Comparison of ENCODE assay signal across 8 cellular contexts in the genomic region with DNA sequence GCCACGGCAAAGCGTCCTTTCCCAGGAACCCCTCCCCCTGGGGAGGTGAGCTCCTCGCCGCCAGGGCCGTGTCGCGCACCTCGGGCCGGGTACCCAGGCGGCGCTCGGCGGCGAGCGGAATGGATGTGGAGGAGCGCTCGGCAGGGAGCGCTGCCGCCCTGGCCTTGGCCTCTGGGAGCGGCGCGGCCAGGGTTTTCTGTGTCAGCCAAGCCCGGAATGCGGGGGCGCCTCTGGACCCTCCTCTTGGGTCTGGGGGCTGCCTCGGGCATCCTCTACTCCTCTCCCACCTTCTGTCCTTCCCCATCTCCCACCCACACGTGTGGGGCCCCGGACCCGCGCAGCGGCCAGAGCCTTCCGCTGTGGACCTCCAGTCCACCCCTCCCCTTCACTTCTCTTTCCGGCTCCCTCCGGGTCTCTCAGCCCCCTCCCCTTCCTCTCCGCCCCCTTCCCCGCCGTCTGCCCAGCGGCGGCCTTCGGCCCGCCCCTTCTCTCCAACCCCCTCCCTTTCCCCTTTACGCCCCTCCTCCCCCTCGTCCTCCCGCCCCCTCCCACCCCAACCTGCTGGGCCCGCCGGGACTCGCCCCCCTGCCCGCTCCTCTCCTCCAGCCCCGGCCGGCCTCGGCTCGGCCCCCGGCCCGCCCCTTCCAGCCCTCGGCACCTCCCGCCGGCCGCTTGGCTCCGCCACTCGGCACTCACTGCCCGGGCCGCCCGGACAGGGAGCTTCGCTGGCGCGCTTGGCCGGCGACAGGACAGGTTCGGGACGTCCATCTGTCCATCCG. TPM values are rescaled to one million over a fixed set of nuclear protein-coding genes. Genes with fewer than 3 reads are reported as not detected.
DNase-seq lines count a peak whose midpoint lies in the region; ATAC-seq and TF ChIP-seq lines count a peak whose summit lies in the region.

A gene (plus strand): TSS at position 684 of the 779 bp plus-strand sequence. CDS start 129 bp downstream, outside the sequence.

- peaks cover 13% of the 10 kb centered on the region for H3K27me3 Mint-ChIP-seq in activated T-cell treated with anti-CD3 and anti-CD28 coated beads, Interleukin-2, amount 50 U/mL, for 4 hours (ENCODE audit: low read depth)

- H4K20me1 ChIP-seq in OCI-LY3 (ENCODE audit: insufficient read depth, low read length): no peaks in the 10 kb centered on the region

- TF ChIP-seq POLR2A in esophagus squamous epithelium (IDR thresholded peaks at IDR 0.05): peak in 2 of 4 donors; percentile 80 to 87

- DNase-seq in DMS153 (lab: John Stamatoyannopoulos, UW) (peak; percentile 50), DMS153 treated with DMSO at 0.1 percent for 48 hours (lab: John Stamatoyannopoulos, UW; ENCODE audit: unreplicated experiment) (no peak), esophagus squamous epithelium (lab: John Stamatoyannopoulos, UW) (no peak)
- DNase-seq in activated T-cell treated with anti-CD3 and anti-CD28 coated beads, Interleukin-2, amount 50 U/mL, for 4 hours: peak; percentile 44

- peak within 1 kb of the TSS; percentile 91 for H3K4me2 ChIP-seq in OCI-LY3 (ENCODE audit: low read length)

- H3K9me3 ChIP-seq in OCI-LY3 (ENCODE audit: insufficient read depth, low read length) (no peaks in the 10 kb centered on the region), esophagus squamous epithelium (no peaks in the 10 kb centered on the region), muscle layer of duodenum (ENCODE audit: control insufficient read depth in 1 of 2, low read length in 2 of 2) (no peaks in the 10 kb centered on the region), subcutaneous abdominal adipose tissue (ENCODE audit: control insufficient read depth in 5 of 5, low read length in 5 of 5) (no peaks in the 10 kb centered on the region)

- H3K36me3 ChIP-seq in OCI-LY3 (replicated peaks; ENCODE audit: low read depth, low read length) (no peaks in the 10 kb centered on the region), esophagus squamous epithelium (no peaks in the 10 kb centered on the region), muscle layer of duodenum (ENCODE audit: control insufficient read depth in 1 of 2, insufficient read depth in 2 of 2, low read length in 2 of 2) (no peaks in the 10 kb centered on the region), subcutaneous abdominal adipose tissue (ENCODE audit: control insufficient read depth in 5 of 5, insufficient read depth in 5 of 5, low read length in 5 of 5) (no peaks in the 10 kb centered on the region)

- intact Hi-C loops in esophagus squamous epithelium (cut with DNase I): loop anchor here (2.0 kb wide), 1 partner anchor 147 kb away; no protein-coding TSS in a partner anchor

- WGBS in esophagus squamous epithelium, 2 donors: 1 to 3% methylated on average over 17 to 19 of the region's 71 CpGs

- H3K4me1 Mint-ChIP-seq in activated T-cell treated with anti-CD3 and anti-CD28 coated beads, Interleukin-2, amount 50 U/mL, for 4 hours (ENCODE audit: low read depth): peaks cover 6% of the 10 kb centered on the region

- ATAC-seq in HG03354 (IDR thresholded peaks at IDR 0.05; ENCODE audit: poor library complexity, severe bottlenecking, unreplicated experiment): peak; percentile 65
- peak; percentile 87 to 90 for ATAC-seq in activated T-cell treated with anti-CD3 and anti-CD28 coated beads, Interleukin-2, amount 50 U/mL, for 4 hours

- no peaks in the 10 kb centered on the region for H3K9me3 Mint-ChIP-seq in activated T-cell treated with anti-CD3 and anti-CD28 coated beads, Interleukin-2, amount 50 U/mL, for 4 hours

- peaks cover 5% of the 10 kb centered on the region for H3K4me1 ChIP-seq in OCI-LY3 (ENCODE audit: low read length)
- H3K4me1 ChIP-seq in esophagus squamous epithelium: peaks cover 12 to 59% (median 17%) of the 10 kb centered on the region in 3 donors
- peaks cover 3 to 17% of the 10 kb centered on the region in 2 donors for H3K4me1 ChIP-seq in muscle layer of duodenum (ENCODE audit: control insufficient read depth in 1 of 2, insufficient read depth in 2 of 2, low read length in 2 of 2)
- peaks cover 3 to 35% (median 29%) of the 10 kb centered on the region in 5 donors for H3K4me1 ChIP-seq in subcutaneous abdominal adipose tissue (ENCODE audit: control insufficient read depth in 5 of 5, insufficient read depth in 5 of 5, low read length in 5 of 5)

- no peaks in the 10 kb centered on the region for H3K79me2 ChIP-seq in OCI-LY3 (ENCODE audit: low read length)

- H3K36me3 Mint-ChIP-seq in activated T-cell treated with anti-CD3 and anti-CD28 coated beads, Interleukin-2, amount 50 U/mL, for 4 hours (ENCODE audit: insufficient read depth): no peaks in the 10 kb centered on the region

- H3K27ac ChIP-seq in OCI-LY3 (ENCODE audit: low read length): no peak within 1 kb of the TSS
- H3K27ac ChIP-seq in esophagus squamous epithelium: peak within 1 kb of the TSS; percentile 69 to 93 (median 83)
- peak within 1 kb of the TSS; percentile 56 for H3K27ac ChIP-seq in muscle layer of duodenum (ENCODE audit: low read length)
- H3K27ac ChIP-seq in subcutaneous abdominal adipose tissue (ENCODE audit: low read depth, low read length): peak within 1 kb of the TSS; percentile 37

- H2AFZ ChIP-seq in OCI-LY3 (ENCODE audit: low read depth, low read length): peak within 1 kb of the TSS; percentile 89

- H3K27me3 ChIP-seq in OCI-LY3 (ENCODE audit: low read depth, low read length): peaks cover 24% of the 10 kb centered on the region
- H3K27me3 ChIP-seq in esophagus squamous epithelium: peaks cover 0 to 23% (median 0%) of the 10 kb centered on the region in 4 donors
- no peaks in the 10 kb centered on the region for H3K27me3 ChIP-seq in muscle layer of duodenum (ENCODE audit: low read depth, low read length)
- peaks cover 0 to 5% (median 0%) of the 10 kb centered on the region in 5 donors for H3K27me3 ChIP-seq in subcutaneous abdominal adipose tissue (ENCODE audit: control insufficient read depth in 5 of 5, insufficient read depth in 4 of 5, low read length in 5 of 5)

- TF ChIP-seq CTCF in OCI-LY3 (IDR thresholded peaks at IDR 0.05; ENCODE audit: low read depth, low read length): peak; percentile 54
- peak in 5 of 6 experiments; percentile 43 to 68 (median 55) for TF ChIP-seq CTCF in esophagus squamous epithelium (IDR thresholded peaks at IDR 0.05)

- H3K4me3 ChIP-seq in OCI-LY3 (ENCODE audit: low read length) (peak within 1 kb of the TSS; percentile 78), esophagus squamous epithelium (peak within 1 kb of the TSS; percentile 63 to 86 (median 70)), muscle layer of duodenum (ENCODE audit: low read depth in 1 of 2, low read length in 2 of 2) (peak within 1 kb of the TSS; percentile 73 to 93), subcutaneous abdominal adipose tissue (ENCODE audit: low read depth in 1 of 5, low read length in 5 of 5) (peak within 1 kb of the TSS; percentile 70 to 80 (median 76))

- H3K9ac ChIP-seq in OCI-LY3 (ENCODE audit: low read length) (peak within 1 kb of the TSS; percentile 57), subcutaneous abdominal adipose tissue (ENCODE audit: low read length in 5 of 5) (peak within 1 kb of the TSS; percentile 16 to 78 (median 75))

- H3K4me3 Mint-ChIP-seq in activated T-cell treated with anti-CD3 and anti-CD28 coated beads, Interleukin-2, amount 50 U/mL, for 4 hours: peak within 1 kb of the TSS; percentile 77

RNA-seq across cellular contexts. Expression of the gene that starts here (rescaled TPM):
- under 1 TPM; 0.42 to 0.87 (median 0.63) TPM for total RNA-seq in activated T-cell treated with anti-CD3 and anti-CD28 coated beads, Interleukin-2, amount 50 U/mL, for 4 hours
- total RNA-seq in esophagus squamous epithelium: 10 to 100 TPM in 2 of 4 donors, 1 to 10 TPM in 2; 1.7 to 13.7 (median 7.0) TPM

Comparison
In these comparisons a context has a peak if more than half of its experiments do, and no peak if none do; other contexts are left out.
1. Peak in DNase-seq and ATAC-seq in activated T-cell treated with anti-CD3 and anti-CD28 coated beads, Interleukin-2, amount 50 U/mL, for 4 hours; RNA of the gene not detected or under 1 TPM.